ENCODE assay signal across 8 cellular contexts in the genomic region with DNA sequence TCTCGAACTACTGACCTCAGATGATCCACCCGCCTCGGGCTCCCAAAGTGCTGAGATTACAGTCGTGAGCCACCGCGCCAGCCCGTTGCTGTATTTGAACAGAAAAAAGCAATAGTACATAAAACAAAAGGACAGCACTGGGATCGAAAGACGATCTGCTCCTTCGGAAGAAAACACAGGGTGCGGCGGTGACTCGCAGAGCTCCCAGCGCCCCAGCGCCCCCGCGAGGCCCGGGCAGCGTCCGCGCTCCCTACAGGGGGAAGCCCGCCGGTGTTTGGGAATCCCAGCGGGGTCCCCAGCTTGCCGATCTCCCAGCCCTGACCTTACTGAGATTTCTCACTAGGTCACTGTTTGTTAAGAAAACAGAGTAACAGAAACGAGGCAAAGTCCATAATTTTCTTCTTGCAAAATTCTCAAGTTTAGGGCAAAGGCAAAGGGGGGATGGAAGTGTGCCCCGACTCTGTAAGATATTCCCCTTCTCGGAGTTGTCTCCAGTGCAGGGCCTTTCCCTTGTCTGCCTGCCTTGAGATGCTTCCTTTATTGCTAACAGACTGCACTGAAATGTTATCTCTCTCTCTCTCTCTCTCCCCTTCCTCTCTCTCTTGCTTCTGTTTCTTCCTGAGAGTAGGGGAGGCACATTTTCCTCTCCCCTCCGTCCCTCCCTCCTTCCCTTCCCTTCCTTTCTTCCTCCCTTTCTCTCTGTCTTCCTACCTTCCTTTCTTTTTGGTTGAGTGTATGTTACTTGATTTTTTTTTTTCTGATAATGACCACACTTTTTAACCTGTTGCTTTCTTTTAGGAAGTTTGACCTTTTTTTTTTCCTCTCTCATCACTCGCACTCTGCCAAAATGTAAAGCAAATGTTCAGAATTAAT.
DNase-seq lines count a peak whose midpoint lies in the region; ATAC-seq and TF ChIP-seq lines count a peak whose summit lies in the region.

No MANE protein-coding gene starts in this region.

- no peaks in the 10 kb centered on the region for H3K36me3 ChIP-seq in urinary bladder (ENCODE audit: insufficient read depth)

- H3K4me1 ChIP-seq in urinary bladder (ENCODE audit: insufficient read depth), result no peaks in the 10 kb centered on the region

- H3K4me3 ChIP-seq in GM12865 (ENCODE audit: low read depth, low read length) (peak overlapping the region; percentile 60), urinary bladder (ENCODE audit: low read depth, low read length) (peak overlapping the region; percentile 27)

- peaks cover 51% of the 10 kb centered on the region for H3K27me3 Mint-ChIP-seq in activated CD8-positive, alpha-beta T cell treated with anti-CD3 and anti-CD28 coated beads, Interleukin-2, amount 10 ng/mL, durations not matched to agents 7 days and 5 days (ENCODE audit: low read depth)
- peaks cover 45 to 65% of the 10 kb centered on the region in 2 donors for H3K27me3 Mint-ChIP-seq in natural killer cell treated with Interleukin-12 subunit alpha and Interleukin-12 subunit beta and Interleukin-15 and Interleukin-18, amount 100 ng/mL, for 72 hours

- H3K27ac Mint-ChIP-seq in activated CD8-positive, alpha-beta T cell treated with anti-CD3 and anti-CD28 coated beads, Interleukin-2, amount 10 ng/mL, durations not matched to agents 7 days and 5 days, result no peak overlapping the region
- H3K27ac Mint-ChIP-seq in natural killer cell treated with Interleukin-12 subunit alpha and Interleukin-12 subunit beta and Interleukin-15 and Interleukin-18, amount 100 ng/mL, for 72 hours, result no peak overlapping the region

- WGBS in urinary bladder, result 7% methylated on average over 30 of the region's 30 CpGs

- no peaks in the 10 kb centered on the region for H3K36me3 Mint-ChIP-seq in activated CD8-positive, alpha-beta T cell treated with anti-CD3 and anti-CD28 coated beads, Interleukin-2, amount 10 ng/mL, durations not matched to agents 7 days and 5 days (ENCODE audit: low read depth)
- H3K36me3 Mint-ChIP-seq in natural killer cell treated with Interleukin-12 subunit alpha and Interleukin-12 subunit beta and Interleukin-15 and Interleukin-18, amount 100 ng/mL, for 72 hours, result peaks cover 4% of the 10 kb centered on the region

- no peak overlapping the region for H3K4me3 Mint-ChIP-seq in activated CD8-positive, alpha-beta T cell treated with anti-CD3 and anti-CD28 coated beads, Interleukin-2, amount 10 ng/mL, durations not matched to agents 7 days and 5 days
- peak overlapping the region; percentile 9 for H3K4me3 Mint-ChIP-seq in natural killer cell treated with Interleukin-12 subunit alpha and Interleukin-12 subunit beta and Interleukin-15 and Interleukin-18, amount 100 ng/mL, for 72 hours

- H3K4me1 Mint-ChIP-seq in activated CD8-positive, alpha-beta T cell treated with anti-CD3 and anti-CD28 coated beads, Interleukin-2, amount 10 ng/mL, durations not matched to agents 7 days and 5 days (ENCODE audit: low read depth), result peaks cover 8% of the 10 kb centered on the region
- H3K4me1 Mint-ChIP-seq in natural killer cell treated with Interleukin-12 subunit alpha and Interleukin-12 subunit beta and Interleukin-15 and Interleukin-18, amount 100 ng/mL, for 72 hours (ENCODE audit: low read depth in 2 of 2), result peaks cover 9% of the 10 kb centered on the region in 2 donors

- DNase-seq in GM12865 (ENCODE audit: low read depth) (peak; percentile 72), fibroblast of peridontal ligament (ENCODE audit: extremely low read depth) (peak; percentile 68), DMS114 treated with DMSO at 0.1 percent for 48 hours (lab: John Stamatoyannopoulos, UW; ENCODE audit: unreplicated experiment) (no peak)
- DNase-seq in activated CD8-positive, alpha-beta T cell treated with anti-CD3 and anti-CD28 coated beads, Interleukin-2, amount 10 ng/mL, durations not matched to agents 7 days and 5 days, result peak; percentile 22
- no peak for DNase-seq in natural killer cell treated with Interleukin-12 subunit alpha and Interleukin-12 subunit beta and Interleukin-15 and Interleukin-18, amount 100 ng/mL, for 72 hours (ENCODE audit: low spot score)

- TF ChIP-seq CTCF in GM12865 (IDR thresholded peaks at IDR 0.05; ENCODE audit: insufficient read depth, low read depth, low read length, missing control alignments), result peak; percentile 63

- ATAC-seq in HG03159 (IDR thresholded peaks at IDR 0.05; ENCODE audit: unreplicated experiment) (peak; percentile 67), GM19328 (IDR thresholded peaks at IDR 0.05; ENCODE audit: unreplicated experiment) (no peak)
- no peak for ATAC-seq in activated CD8-positive, alpha-beta T cell treated with anti-CD3 and anti-CD28 coated beads, Interleukin-2, amount 10 ng/mL, durations not matched to agents 7 days and 5 days
- ATAC-seq in natural killer cell treated with Interleukin-12 subunit alpha and Interleukin-12 subunit beta and Interleukin-15 and Interleukin-18, amount 100 ng/mL, for 72 hours, result peak; percentile 45 to 77

- CTCF ChIA-PET in activated CD8-positive, alpha-beta T cell treated with anti-CD3 and anti-CD28 coated beads, Interleukin-2, amount 10 ng/mL, durations not matched to agents 7 days and 5 days (lab: Charles Lee), result no interaction called here

- H3K27ac ChIP-seq in urinary bladder (ENCODE audit: low read depth), result no peak overlapping the region

- POLR2A ChIA-PET in activated CD8-positive, alpha-beta T cell treated with anti-CD3 and anti-CD28 coated beads, Interleukin-2, amount 10 ng/mL, durations not matched to agents 7 days and 5 days (lab: Charles Lee), result no interaction called here

- no peaks in the 10 kb centered on the region for H3K9me3 Mint-ChIP-seq in activated CD8-positive, alpha-beta T cell treated with anti-CD3 and anti-CD28 coated beads, Interleukin-2, amount 10 ng/mL, durations not matched to agents 7 days and 5 days (ENCODE audit: insufficient read depth)
- no peaks in the 10 kb centered on the region for H3K9me3 Mint-ChIP-seq in natural killer cell treated with Interleukin-12 subunit alpha and Interleukin-12 subunit beta and Interleukin-15 and Interleukin-18, amount 100 ng/mL, for 72 hours

Comparison
In these comparisons a context has a peak if more than half of its experiments do, and no peak if none do; other contexts are left out.
1. DNase-seq: peak in GM12865 (single experiment), activated CD8-positive, alpha-beta T cell treated with anti-CD3 and anti-CD28 coated beads, Interleukin-2, amount 10 ng/mL, durations not matched to agents 7 days and 5 days (single experiment) and fibroblast of peridontal ligament (single experiment); none in natural killer cell treated with Interleukin-12 subunit alpha and Interleukin-12 subunit beta and Interleukin-15 and Interleukin-18, amount 100 ng/mL, for 72 hours (single experiment) and DMS114 treated with DMSO at 0.1 percent for 48 hours (single experiment).
2. ATAC-seq: peak in HG03159 (single experiment) and natural killer cell treated with Interleukin-12 subunit alpha and Interleukin-12 subunit beta and Interleukin-15 and Interleukin-18, amount 100 ng/mL, for 72 hours (2 of 2); none in activated CD8-positive, alpha-beta T cell treated with anti-CD3 and anti-CD28 coated beads, Interleukin-2, amount 10 ng/mL, durations not matched to agents 7 days and 5 days (single experiment) and GM19328 (single experiment).